Comparison of ENCODE assay signal across 26 cellular contexts in the genomic region with DNA sequence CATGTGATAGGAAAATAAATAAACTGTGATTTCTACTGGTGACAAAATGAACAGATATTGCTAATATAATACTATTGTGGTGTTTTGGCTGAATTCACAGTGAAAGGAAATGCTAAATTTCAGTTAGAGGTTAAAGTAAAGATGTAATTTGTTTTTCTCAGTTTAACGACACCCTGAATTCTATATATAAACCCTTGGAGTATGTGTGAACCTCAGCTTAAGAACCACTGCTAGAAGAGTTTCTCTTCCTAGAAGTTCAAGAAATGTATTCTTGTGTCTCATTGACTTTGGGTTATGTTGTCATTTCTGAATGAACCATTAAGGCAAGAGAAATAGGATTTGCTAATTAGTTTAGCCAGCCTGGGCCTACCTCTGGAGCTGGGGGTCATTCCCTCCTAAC. TPM values are rescaled to one million over a fixed set of nuclear protein-coding genes. Genes with fewer than 3 reads are reported as not detected.
DNase-seq lines count a peak whose midpoint lies in the region; ATAC-seq and TF ChIP-seq lines count a peak whose summit lies in the region.
"Had no signal": no experiment of that assay in that cellular context is flagged by ENCODE, and none has a peak within 500 bp of the region (broad histone marks: within the 10 kb centered on the region; RNA-seq: fewer than 3 reads in every experiment).

No MANE protein-coding gene starts in this region.

- H3K9me3 Mint-ChIP-seq in natural killer cell treated with Interleukin-12 subunit alpha and Interleukin-12 subunit beta and Interleukin-15 and Interleukin-18, amount 100 ng/mL, for 72 hours, result no peaks in the 10 kb centered on the region
- H3K9me3 Mint-ChIP-seq in CD4-positive, alpha-beta memory T cell, result no peaks in the 10 kb centered on the region
- H3K9me3 Mint-ChIP-seq: activated CD4-positive, alpha-beta T cell treated with anti-CD3 and anti-CD28 coated beads, Interleukin-2, amount 10 ng/mL, durations not matched to agents 7 days and 5 days; activated naive CD8-positive, alpha-beta T cell treated with anti-CD3 and anti-CD28 coated beads for 36 hours; activated T-helper 17 cell treated with anti-CD3 and anti-CD28 coated beads, Interleukin-2, amount 50 U/mL, for 72 hours; central memory CD8-positive, alpha-beta T cell; T-cell had no signal

- intact Hi-C loops in CD4-positive, alpha-beta memory T cell (cut with micrococcal nuclease), result no loop called here

- peaks cover 44 to 51% of the 10 kb centered on the region in 2 donors for H3K4me1 Mint-ChIP-seq in natural killer cell treated with Interleukin-12 subunit alpha and Interleukin-12 subunit beta and Interleukin-15 and Interleukin-18, amount 100 ng/mL, for 72 hours (ENCODE audit: low read depth in 2 of 2)
- peaks cover 56 to 78% (median 62%) of the 10 kb centered on the region in 4 donors for H3K4me1 Mint-ChIP-seq in CD4-positive, alpha-beta memory T cell

- POLR2A ChIA-PET in GM10248 (lab: Yijun Ruan, JAX), result no interaction called here
- POLR2A ChIA-PET in CD4-positive, alpha-beta memory T cell (lab: Charles Lee; ENCODE audit: partially characterized antibody), result no interaction called here

- ATAC-seq in GM19351 (IDR thresholded peaks at IDR 0.05; ENCODE audit: unreplicated experiment) (peak; percentile 53), HG03066 (IDR thresholded peaks at IDR 0.05; ENCODE audit: low read depth, unreplicated experiment) (peak; percentile 47), omental fat pad (ENCODE audit: low FRiP score) (no peak)
- no peak for ATAC-seq in natural killer cell treated with Interleukin-12 subunit alpha and Interleukin-12 subunit beta and Interleukin-15 and Interleukin-18, amount 100 ng/mL, for 72 hours
- ATAC-seq: activated T-helper 17 cell treated with anti-CD3 and anti-CD28 coated beads, Interleukin-2, amount 50 U/mL, for 72 hours; HCT116; heart right ventricle; HepG2; Panc1; T-cell had no signal

- no peaks in the 10 kb centered on the region for H3K27me3 ChIP-seq in CD4-positive, alpha-beta memory T cell (ENCODE audit: insufficient read depth, low read length)
- H3K27me3 ChIP-seq: BLaER1 treated with 17β-estradiol and CSF1 and Interleukin-3, amounts not matched to agents 10 nM and 100 nM; dorsolateral prefrontal cortex; heart right ventricle; right atrium auricular region; upper lobe of left lung had no signal

- H3K4me1 ChIP-seq in CD4-positive, alpha-beta memory T cell (ENCODE audit: insufficient read depth, low read length), result peaks cover 46% of the 10 kb centered on the region

- H3K4me3 ChIP-seq in CD4-positive, alpha-beta memory T cell (ENCODE audit: low read length in 2 of 2), result no peak overlapping the region
- H3K4me3 ChIP-seq: BLaER1 treated with 17β-estradiol and CSF1 and Interleukin-3, amounts not matched to agents 10 nM and 100 nM; dorsolateral prefrontal cortex; heart right ventricle; right atrium auricular region; upper lobe of left lung had no signal

- no peak overlapping the region for H3K27ac ChIP-seq in CD4-positive, alpha-beta memory T cell (ENCODE audit: low read depth, low read length)
- H3K27ac ChIP-seq: BLaER1 treated with 17β-estradiol and CSF1 and Interleukin-3, amounts not matched to agents 10 nM and 100 nM; dorsolateral prefrontal cortex; epithelial cell of prostate; right atrium auricular region; upper lobe of left lung had no signal

- H3K27ac Mint-ChIP-seq in natural killer cell treated with Interleukin-12 subunit alpha and Interleukin-12 subunit beta and Interleukin-15 and Interleukin-18, amount 100 ng/mL, for 72 hours, result peak overlapping the region; percentile 14 to 55
- peak overlapping the region in 1 of 7 donors; percentile 39 for H3K27ac Mint-ChIP-seq in CD4-positive, alpha-beta memory T cell
- H3K27ac Mint-ChIP-seq: activated CD4-positive, alpha-beta T cell treated with anti-CD3 and anti-CD28 coated beads, Interleukin-2, amount 10 ng/mL, durations not matched to agents 7 days and 5 days; activated naive CD8-positive, alpha-beta T cell treated with anti-CD3 and anti-CD28 coated beads for 36 hours; activated T-helper 17 cell treated with anti-CD3 and anti-CD28 coated beads, Interleukin-2, amount 50 U/mL, for 72 hours had no signal

- CTCF ChIA-PET in GM10248 (lab: Yijun Ruan, JAX), result interaction anchor here (0.8 to 1.7 kb wide), 3 partner anchors 9 to 1195 kb away, joined by 3 to 4 read pairs (median 4); no protein-coding TSS in a partner anchor
- CTCF ChIA-PET in CD4-positive, alpha-beta memory T cell (lab: Charles Lee; ENCODE audit: partially characterized antibody), result no interaction called here

- no peaks in the 10 kb centered on the region for H3K27me3 Mint-ChIP-seq in natural killer cell treated with Interleukin-12 subunit alpha and Interleukin-12 subunit beta and Interleukin-15 and Interleukin-18, amount 100 ng/mL, for 72 hours
- no peaks in the 10 kb centered on the region for H3K27me3 Mint-ChIP-seq in CD4-positive, alpha-beta memory T cell
- H3K27me3 Mint-ChIP-seq: activated CD4-positive, alpha-beta T cell treated with anti-CD3 and anti-CD28 coated beads, Interleukin-2, amount 10 ng/mL, durations not matched to agents 7 days and 5 days; activated naive CD8-positive, alpha-beta T cell treated with anti-CD3 and anti-CD28 coated beads for 36 hours; activated T-helper 17 cell treated with anti-CD3 and anti-CD28 coated beads, Interleukin-2, amount 50 U/mL, for 72 hours; central memory CD8-positive, alpha-beta T cell; T-cell had no signal

- no peaks in the 10 kb centered on the region for H3K36me3 ChIP-seq in CD4-positive, alpha-beta memory T cell (ENCODE audit: insufficient read depth, low read length)
- H3K36me3 ChIP-seq: right atrium auricular region, upper lobe of left lung had no signal

- H3K9me3 ChIP-seq in CD4-positive, alpha-beta memory T cell (ENCODE audit: control insufficient read depth in 1 of 2, low read length in 2 of 2), result no peaks in the 10 kb centered on the region
- H3K9me3 ChIP-seq: heart right ventricle, right atrium auricular region, upper lobe of left lung had no signal

- DNase-seq in GM10248 (ENCODE audit: extremely low spot score) (peak; percentile 37), COR-L47 (lab: John Stamatoyannopoulos, UW) (no peak), omental fat pad (ENCODE audit: low spot score) (no peak), NCI-H526 treated with DMSO at 0.1 percent for 48 hours (lab: John Stamatoyannopoulos, UW) (no peak)
- DNase-seq in natural killer cell treated with Interleukin-12 subunit alpha and Interleukin-12 subunit beta and Interleukin-15 and Interleukin-18, amount 100 ng/mL, for 72 hours (ENCODE audit: low spot score), result no peak
- DNase-seq in CD4-positive, alpha-beta memory T cell, result no peak
- DNase-seq: activated CD4-positive, alpha-beta T cell treated with anti-CD3 and anti-CD28 coated beads, Interleukin-2, amount 10 ng/mL, durations not matched to agents 7 days and 5 days; activated naive CD8-positive, alpha-beta T cell treated with anti-CD3 and anti-CD28 coated beads for 36 hours; dorsolateral prefrontal cortex; heart right ventricle; mesendoderm; NCI-H1417; NCI-H2107; occipital lobe; T-cell; upper lobe of left lung had no signal

- peak overlapping the region; percentile 25 for H3K4me3 Mint-ChIP-seq in natural killer cell treated with Interleukin-12 subunit alpha and Interleukin-12 subunit beta and Interleukin-15 and Interleukin-18, amount 100 ng/mL, for 72 hours
- H3K4me3 Mint-ChIP-seq in CD4-positive, alpha-beta memory T cell, result no peak overlapping the region
- H3K4me3 Mint-ChIP-seq: activated CD4-positive, alpha-beta T cell treated with anti-CD3 and anti-CD28 coated beads, Interleukin-2, amount 10 ng/mL, durations not matched to agents 7 days and 5 days; activated naive CD8-positive, alpha-beta T cell treated with anti-CD3 and anti-CD28 coated beads for 36 hours; activated T-helper 17 cell treated with anti-CD3 and anti-CD28 coated beads, Interleukin-2, amount 50 U/mL, for 72 hours; central memory CD8-positive, alpha-beta T cell; T-cell had no signal

- no peaks in the 10 kb centered on the region for H3K36me3 Mint-ChIP-seq in natural killer cell treated with Interleukin-12 subunit alpha and Interleukin-12 subunit beta and Interleukin-15 and Interleukin-18, amount 100 ng/mL, for 72 hours
- peaks cover 4 to 15% of the 10 kb centered on the region in 2 donors for H3K36me3 Mint-ChIP-seq in CD4-positive, alpha-beta memory T cell

- TF ChIP-seq CTCF in GM10248 (IDR thresholded peaks at IDR 0.05; ENCODE audit: control extremely low read depth, extremely low read depth, low read depth, missing control alignments) (no peak), omental fat pad (IDR thresholded peaks at IDR 0.05) (no peak)

RNA-seq across cellular contexts. Expression of gene FBXO34, which starts 8.2 kb away (rescaled TPM):
- 10 to 100 TPM; 18.7 to 26.1 TPM for total RNA-seq in natural killer cell treated with Interleukin-12 subunit alpha and Interleukin-12 subunit beta and Interleukin-15 and Interleukin-18, amount 100 ng/mL, for 72 hours
- 10 to 100 TPM; 17.3 to 23.3 (median 18.7) TPM for total RNA-seq in omental fat pad
- total RNA-seq in CD4-positive, alpha-beta memory T cell, result 10 to 100 TPM; 42.1 to 43.6 TPM
- 10 to 100 TPM; 33.8 to 44.1 TPM for polyA plus RNA-seq in CD4-positive, alpha-beta memory T cell

Comparison
In these comparisons a context has a peak if more than half of its experiments do, and no peak if none do; other contexts are left out.
1. ATAC-seq: peak in GM19351 (single experiment) and HG03066 (single experiment); none in natural killer cell treated with Interleukin-12 subunit alpha and Interleukin-12 subunit beta and Interleukin-15 and Interleukin-18, amount 100 ng/mL, for 72 hours (0 of 2) and omental fat pad (single experiment).